Comparison of ENCODE assay signal across 1 cellular context in the genomic region with DNA sequence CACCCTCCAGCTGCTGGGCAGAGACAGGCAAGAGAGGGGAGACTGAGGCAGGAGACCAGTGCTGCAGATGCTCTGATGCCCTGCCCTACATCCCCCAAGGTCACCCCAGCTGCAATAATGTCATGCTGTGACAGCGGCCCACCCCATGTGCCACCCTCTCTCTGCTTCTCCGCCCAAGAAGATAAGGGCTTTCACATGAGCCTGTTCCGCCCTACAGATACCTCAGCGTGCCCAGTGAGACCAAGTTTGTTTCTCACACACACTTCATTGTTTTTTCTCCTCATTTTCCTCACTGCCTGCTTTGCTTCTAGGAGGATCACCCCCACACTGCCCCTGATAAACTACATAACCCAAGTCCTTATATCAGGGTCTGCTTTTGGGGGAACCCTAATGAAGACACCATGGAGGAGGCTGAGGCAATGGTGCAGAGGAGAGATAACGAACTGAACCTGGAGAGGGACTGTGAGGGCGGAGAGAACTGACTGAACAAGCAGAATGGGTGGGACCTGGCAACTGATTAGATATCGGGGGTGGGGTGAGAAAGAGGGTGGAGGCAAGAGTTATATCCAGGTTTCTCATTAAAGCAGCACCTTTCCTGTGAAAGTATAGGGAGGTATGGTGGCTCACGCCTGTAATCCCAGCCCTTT.
TF ChIP-seq lines count a peak whose summit lies in the region.

No MANE protein-coding gene starts in this region.

TF ChIP-seq in K562, 482 proteins besides CTCF, POLR2A, EP300 and RAD21 (continued from another document and continues in another):
- TF ChIP-seq, protein P1, sequence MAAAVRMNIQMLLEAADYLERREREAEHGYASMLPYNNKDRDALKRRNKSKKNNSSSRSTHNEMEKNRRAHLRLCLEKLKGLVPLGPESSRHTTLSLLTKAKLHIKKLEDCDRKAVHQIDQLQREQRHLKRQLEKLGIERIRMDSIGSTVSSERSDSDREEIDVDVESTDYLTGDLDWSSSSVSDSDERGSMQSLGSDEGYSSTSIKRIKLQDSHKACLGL (CRISPR knock-in tag; IDR thresholded peaks at IDR 0.05; ENCODE audit: borderline replicate concordance, poor library complexity, severe bottlenecking): no peak
- TF ChIP-seq EWSR1 (IDR thresholded peaks at IDR 0.05; ENCODE audit: borderline replicate concordance, low read depth, partially characterized antibody): no peak
- TF ChIP-seq, protein P2, sequence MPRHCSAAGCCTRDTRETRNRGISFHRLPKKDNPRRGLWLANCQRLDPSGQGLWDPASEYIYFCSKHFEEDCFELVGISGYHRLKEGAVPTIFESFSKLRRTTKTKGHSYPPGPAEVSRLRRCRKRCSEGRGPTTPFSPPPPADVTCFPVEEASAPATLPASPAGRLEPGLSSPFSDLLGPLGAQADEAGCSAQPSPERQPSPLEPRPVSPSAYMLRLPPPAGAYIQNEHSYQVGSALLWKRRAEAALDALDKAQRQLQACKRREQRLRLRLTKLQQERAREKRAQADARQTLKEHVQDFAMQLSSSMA (CRISPR knock-in tag; IDR thresholded peaks at IDR 0.05): no peak
- no peak for TF ChIP-seq PRMT5 (CRISPR knock-in tag; IDR thresholded peaks at IDR 0.05)
- TF ChIP-seq XRCC5 (IDR thresholded peaks at IDR 0.05; ENCODE audit: low read depth, low read length): no peak
- TF ChIP-seq ZNF76 (CRISPR knock-in tag; IDR thresholded peaks at IDR 0.05; ENCODE audit: borderline replicate concordance): no peak
- TF ChIP-seq, protein P3, sequence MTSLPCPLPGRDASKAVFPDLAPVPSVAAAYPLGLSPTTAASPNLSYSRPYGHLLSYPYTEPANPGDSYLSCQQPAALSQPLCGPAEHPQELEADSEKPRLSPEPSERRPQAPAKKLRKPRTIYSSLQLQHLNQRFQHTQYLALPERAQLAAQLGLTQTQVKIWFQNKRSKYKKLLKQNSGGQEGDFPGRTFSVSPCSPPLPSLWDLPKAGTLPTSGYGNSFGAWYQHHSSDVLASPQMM (CRISPR knock-in tag; IDR thresholded peaks at IDR 0.05): no peak
- no peak for TF ChIP-seq SRSF9 (IDR thresholded peaks at IDR 0.05; ENCODE audit: borderline replicate concordance, low read depth, low read length)
- TF ChIP-seq, protein P4, sequence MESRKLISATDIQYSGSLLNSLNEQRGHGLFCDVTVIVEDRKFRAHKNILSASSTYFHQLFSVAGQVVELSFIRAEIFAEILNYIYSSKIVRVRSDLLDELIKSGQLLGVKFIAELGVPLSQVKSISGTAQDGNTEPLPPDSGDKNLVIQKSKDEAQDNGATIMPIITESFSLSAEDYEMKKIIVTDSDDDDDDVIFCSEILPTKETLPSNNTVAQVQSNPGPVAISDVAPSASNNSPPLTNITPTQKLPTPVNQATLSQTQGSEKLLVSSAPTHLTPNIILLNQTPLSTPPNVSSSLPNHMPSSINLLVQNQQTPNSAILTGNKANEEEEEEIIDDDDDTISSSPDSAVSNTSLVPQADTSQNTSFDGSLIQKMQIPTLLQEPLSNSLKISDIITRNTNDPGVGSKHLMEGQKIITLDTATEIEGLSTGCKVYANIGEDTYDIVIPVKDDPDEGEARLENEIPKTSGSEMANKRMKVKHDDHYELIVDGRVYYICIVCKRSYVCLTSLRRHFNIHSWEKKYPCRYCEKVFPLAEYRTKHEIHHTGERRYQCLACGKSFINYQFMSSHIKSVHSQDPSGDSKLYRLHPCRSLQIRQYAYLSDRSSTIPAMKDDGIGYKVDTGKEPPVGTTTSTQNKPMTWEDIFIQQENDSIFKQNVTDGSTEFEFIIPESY (CRISPR knock-in tag; IDR thresholded peaks at IDR 0.05): no peak
- TF ChIP-seq ZNF232 (CRISPR knock-in tag; IDR thresholded peaks at IDR 0.05): no peak
- TF ChIP-seq DDX20 (tag; IDR thresholded peaks at IDR 0.05; ENCODE audit: low read depth): no peak
- no peak for TF ChIP-seq ZNF23 (CRISPR knock-in tag; IDR thresholded peaks at IDR 0.05)
- no peak for TF ChIP-seq ZNF224 (CRISPR knock-in tag; IDR thresholded peaks at IDR 0.05)
- TF ChIP-seq NCOA1 (IDR thresholded peaks at IDR 0.05; ENCODE audit: low read depth): peak; percentile 73; the same call in 1 of the 2 replicates
- no peak for TF ChIP-seq ILK (tag; IDR thresholded peaks at IDR 0.05; ENCODE audit: borderline replicate concordance, low read depth)
- TF ChIP-seq ZNF77 (CRISPR knock-in tag; IDR thresholded peaks at IDR 0.05): no peak
- no peak for TF ChIP-seq ERF (CRISPR knock-in tag; IDR thresholded peaks at IDR 0.05)
- peak; percentile 30; the same call in 1 of the 2 replicates for TF ChIP-seq ZBTB17 (CRISPR knock-in tag; IDR thresholded peaks at IDR 0.05)
- TF ChIP-seq SETDB1 (IDR thresholded peaks at IDR 0.05; ENCODE audit: low read length): no peak
- no peak for TF ChIP-seq HNRNPLL (IDR thresholded peaks at IDR 0.05; ENCODE audit: low read depth, low read length, poor library complexity, severe bottlenecking)
- no peak for TF ChIP-seq ZNF584 (CRISPR knock-in tag; IDR thresholded peaks at IDR 0.05; ENCODE audit: low read depth)
- peak; percentile 68 for TF ChIP-seq POLR2B (IDR thresholded peaks at IDR 0.05; ENCODE audit: low read depth, partially characterized antibody)
- TF ChIP-seq NFRKB (IDR thresholded peaks at IDR 0.05; ENCODE audit: low read depth): peak; percentile 69; the same call in 1 of the 2 replicates
- TF ChIP-seq MTF1 (CRISPR knock-in tag; IDR thresholded peaks at IDR 0.05; ENCODE audit: borderline replicate concordance): no peak
- peak; percentile 95 for TF ChIP-seq HDAC2 (IDR thresholded peaks at IDR 0.05)
- TF ChIP-seq, protein P5, sequence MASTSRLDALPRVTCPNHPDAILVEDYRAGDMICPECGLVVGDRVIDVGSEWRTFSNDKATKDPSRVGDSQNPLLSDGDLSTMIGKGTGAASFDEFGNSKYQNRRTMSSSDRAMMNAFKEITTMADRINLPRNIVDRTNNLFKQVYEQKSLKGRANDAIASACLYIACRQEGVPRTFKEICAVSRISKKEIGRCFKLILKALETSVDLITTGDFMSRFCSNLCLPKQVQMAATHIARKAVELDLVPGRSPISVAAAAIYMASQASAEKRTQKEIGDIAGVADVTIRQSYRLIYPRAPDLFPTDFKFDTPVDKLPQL (IDR thresholded peaks at IDR 0.05; ENCODE audit: extremely low read depth, insufficient read length): no peak
- TF ChIP-seq LEF1 (IDR thresholded peaks at IDR 0.05): peak; percentile 92
- TF ChIP-seq, protein P6, sequence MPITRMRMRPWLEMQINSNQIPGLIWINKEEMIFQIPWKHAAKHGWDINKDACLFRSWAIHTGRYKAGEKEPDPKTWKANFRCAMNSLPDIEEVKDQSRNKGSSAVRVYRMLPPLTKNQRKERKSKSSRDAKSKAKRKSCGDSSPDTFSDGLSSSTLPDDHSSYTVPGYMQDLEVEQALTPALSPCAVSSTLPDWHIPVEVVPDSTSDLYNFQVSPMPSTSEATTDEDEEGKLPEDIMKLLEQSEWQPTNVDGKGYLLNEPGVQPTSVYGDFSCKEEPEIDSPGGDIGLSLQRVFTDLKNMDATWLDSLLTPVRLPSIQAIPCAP (CRISPR knock-in tag; IDR thresholded peaks at IDR 0.05; ENCODE audit: borderline replicate concordance): no peak
- TF ChIP-seq, protein P7, sequence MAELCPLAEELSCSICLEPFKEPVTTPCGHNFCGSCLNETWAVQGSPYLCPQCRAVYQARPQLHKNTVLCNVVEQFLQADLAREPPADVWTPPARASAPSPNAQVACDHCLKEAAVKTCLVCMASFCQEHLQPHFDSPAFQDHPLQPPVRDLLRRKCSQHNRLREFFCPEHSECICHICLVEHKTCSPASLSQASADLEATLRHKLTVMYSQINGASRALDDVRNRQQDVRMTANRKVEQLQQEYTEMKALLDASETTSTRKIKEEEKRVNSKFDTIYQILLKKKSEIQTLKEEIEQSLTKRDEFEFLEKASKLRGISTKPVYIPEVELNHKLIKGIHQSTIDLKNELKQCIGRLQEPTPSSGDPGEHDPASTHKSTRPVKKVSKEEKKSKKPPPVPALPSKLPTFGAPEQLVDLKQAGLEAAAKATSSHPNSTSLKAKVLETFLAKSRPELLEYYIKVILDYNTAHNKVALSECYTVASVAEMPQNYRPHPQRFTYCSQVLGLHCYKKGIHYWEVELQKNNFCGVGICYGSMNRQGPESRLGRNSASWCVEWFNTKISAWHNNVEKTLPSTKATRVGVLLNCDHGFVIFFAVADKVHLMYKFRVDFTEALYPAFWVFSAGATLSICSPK (IDR thresholded peaks at IDR 0.05; ENCODE audit: borderline replicate concordance): no peak
- TF ChIP-seq, protein P8, sequence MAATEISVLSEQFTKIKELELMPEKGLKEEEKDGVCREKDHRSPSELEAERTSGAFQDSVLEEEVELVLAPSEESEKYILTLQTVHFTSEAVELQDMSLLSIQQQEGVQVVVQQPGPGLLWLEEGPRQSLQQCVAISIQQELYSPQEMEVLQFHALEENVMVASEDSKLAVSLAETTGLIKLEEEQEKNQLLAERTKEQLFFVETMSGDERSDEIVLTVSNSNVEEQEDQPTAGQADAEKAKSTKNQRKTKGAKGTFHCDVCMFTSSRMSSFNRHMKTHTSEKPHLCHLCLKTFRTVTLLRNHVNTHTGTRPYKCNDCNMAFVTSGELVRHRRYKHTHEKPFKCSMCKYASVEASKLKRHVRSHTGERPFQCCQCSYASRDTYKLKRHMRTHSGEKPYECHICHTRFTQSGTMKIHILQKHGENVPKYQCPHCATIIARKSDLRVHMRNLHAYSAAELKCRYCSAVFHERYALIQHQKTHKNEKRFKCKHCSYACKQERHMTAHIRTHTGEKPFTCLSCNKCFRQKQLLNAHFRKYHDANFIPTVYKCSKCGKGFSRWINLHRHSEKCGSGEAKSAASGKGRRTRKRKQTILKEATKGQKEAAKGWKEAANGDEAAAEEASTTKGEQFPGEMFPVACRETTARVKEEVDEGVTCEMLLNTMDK (IDR thresholded peaks at IDR 0.05; ENCODE audit: borderline replicate concordance, insufficient read depth, low read depth, low read length, poor library complexity, severe bottlenecking): no peak
- no peak for TF ChIP-seq ZNF696 (CRISPR knock-in tag; conservative IDR thresholded peaks at IDR 0.05)
- no peak for TF ChIP-seq NCOA2 (IDR thresholded peaks at IDR 0.05; ENCODE audit: partially characterized antibody in 2 of 2)
- TF ChIP-seq SMARCA5 (IDR thresholded peaks at IDR 0.05): no peak
- TF ChIP-seq, protein P9, sequence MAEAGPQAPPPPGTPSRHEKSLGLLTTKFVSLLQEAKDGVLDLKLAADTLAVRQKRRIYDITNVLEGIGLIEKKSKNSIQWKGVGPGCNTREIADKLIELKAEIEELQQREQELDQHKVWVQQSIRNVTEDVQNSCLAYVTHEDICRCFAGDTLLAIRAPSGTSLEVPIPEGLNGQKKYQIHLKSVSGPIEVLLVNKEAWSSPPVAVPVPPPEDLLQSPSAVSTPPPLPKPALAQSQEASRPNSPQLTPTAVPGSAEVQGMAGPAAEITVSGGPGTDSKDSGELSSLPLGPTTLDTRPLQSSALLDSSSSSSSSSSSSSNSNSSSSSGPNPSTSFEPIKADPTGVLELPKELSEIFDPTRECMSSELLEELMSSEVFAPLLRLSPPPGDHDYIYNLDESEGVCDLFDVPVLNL (CRISPR knock-in tag; IDR thresholded peaks at IDR 0.05; ENCODE audit: low read depth): no peak
- TF ChIP-seq CHCHD3 (CRISPR knock-in tag; IDR thresholded peaks at IDR 0.05): no peak
- TF ChIP-seq, protein P10, sequence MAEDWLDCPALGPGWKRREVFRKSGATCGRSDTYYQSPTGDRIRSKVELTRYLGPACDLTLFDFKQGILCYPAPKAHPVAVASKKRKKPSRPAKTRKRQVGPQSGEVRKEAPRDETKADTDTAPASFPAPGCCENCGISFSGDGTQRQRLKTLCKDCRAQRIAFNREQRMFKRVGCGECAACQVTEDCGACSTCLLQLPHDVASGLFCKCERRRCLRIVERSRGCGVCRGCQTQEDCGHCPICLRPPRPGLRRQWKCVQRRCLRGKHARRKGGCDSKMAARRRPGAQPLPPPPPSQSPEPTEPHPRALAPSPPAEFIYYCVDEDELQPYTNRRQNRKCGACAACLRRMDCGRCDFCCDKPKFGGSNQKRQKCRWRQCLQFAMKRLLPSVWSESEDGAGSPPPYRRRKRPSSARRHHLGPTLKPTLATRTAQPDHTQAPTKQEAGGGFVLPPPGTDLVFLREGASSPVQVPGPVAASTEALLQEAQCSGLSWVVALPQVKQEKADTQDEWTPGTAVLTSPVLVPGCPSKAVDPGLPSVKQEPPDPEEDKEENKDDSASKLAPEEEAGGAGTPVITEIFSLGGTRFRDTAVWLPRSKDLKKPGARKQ (CRISPR knock-in tag; IDR thresholded peaks at IDR 0.05): no peak
- no peak for TF ChIP-seq KLF10 (CRISPR knock-in tag; IDR thresholded peaks at IDR 0.05)
- TF ChIP-seq ZNF12 (CRISPR knock-in tag; IDR thresholded peaks at IDR 0.05): no peak
- peak; percentile 91 for TF ChIP-seq ESRRA (IDR thresholded peaks at IDR 0.05; ENCODE audit: borderline replicate concordance, low read depth)
- TF ChIP-seq HDAC3 (IDR thresholded peaks at IDR 0.05; ENCODE audit: borderline replicate concordance, partially characterized antibody): no peak
- TF ChIP-seq TBP (optimal IDR thresholded peaks at IDR 0.05; ENCODE audit: low read depth, low read length): peak; percentile 48
- 0 out of 2 replicates have a peak, but pooled peaks have one; percentile 40 for TF ChIP-seq RB1 (IDR thresholded peaks at IDR 0.05; ENCODE audit: low read depth)
- no peak for TF ChIP-seq ZNF217 (CRISPR knock-in tag; IDR thresholded peaks at IDR 0.05)
- no peak for TF ChIP-seq NONO (IDR thresholded peaks at IDR 0.05; ENCODE audit: low read depth in 2 of 2, low read length in 1 of 2)
- TF ChIP-seq RBM25 (IDR thresholded peaks at IDR 0.05; ENCODE audit: low read depth, low read length, severe bottlenecking): no peak
- TF ChIP-seq TSC22D4 (tag; IDR thresholded peaks at IDR 0.05): no peak
- TF ChIP-seq XRCC3 (IDR thresholded peaks at IDR 0.05): no peak
- TF ChIP-seq, protein P11, sequence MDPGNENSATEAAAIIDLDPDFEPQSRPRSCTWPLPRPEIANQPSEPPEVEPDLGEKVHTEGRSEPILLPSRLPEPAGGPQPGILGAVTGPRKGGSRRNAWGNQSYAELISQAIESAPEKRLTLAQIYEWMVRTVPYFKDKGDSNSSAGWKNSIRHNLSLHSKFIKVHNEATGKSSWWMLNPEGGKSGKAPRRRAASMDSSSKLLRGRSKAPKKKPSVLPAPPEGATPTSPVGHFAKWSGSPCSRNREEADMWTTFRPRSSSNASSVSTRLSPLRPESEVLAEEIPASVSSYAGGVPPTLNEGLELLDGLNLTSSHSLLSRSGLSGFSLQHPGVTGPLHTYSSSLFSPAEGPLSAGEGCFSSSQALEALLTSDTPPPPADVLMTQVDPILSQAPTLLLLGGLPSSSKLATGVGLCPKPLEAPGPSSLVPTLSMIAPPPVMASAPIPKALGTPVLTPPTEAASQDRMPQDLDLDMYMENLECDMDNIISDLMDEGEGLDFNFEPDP (CRISPR knock-in tag; IDR thresholded peaks at IDR 0.05): no peak
- TF ChIP-seq, protein P12, sequence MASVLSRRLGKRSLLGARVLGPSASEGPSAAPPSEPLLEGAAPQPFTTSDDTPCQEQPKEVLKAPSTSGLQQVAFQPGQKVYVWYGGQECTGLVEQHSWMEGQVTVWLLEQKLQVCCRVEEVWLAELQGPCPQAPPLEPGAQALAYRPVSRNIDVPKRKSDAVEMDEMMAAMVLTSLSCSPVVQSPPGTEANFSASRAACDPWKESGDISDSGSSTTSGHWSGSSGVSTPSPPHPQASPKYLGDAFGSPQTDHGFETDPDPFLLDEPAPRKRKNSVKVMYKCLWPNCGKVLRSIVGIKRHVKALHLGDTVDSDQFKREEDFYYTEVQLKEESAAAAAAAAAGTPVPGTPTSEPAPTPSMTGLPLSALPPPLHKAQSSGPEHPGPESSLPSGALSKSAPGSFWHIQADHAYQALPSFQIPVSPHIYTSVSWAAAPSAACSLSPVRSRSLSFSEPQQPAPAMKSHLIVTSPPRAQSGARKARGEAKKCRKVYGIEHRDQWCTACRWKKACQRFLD (CRISPR knock-in tag; IDR thresholded peaks at IDR 0.05): peak; percentile 34; the same call in 1 of the 2 replicates
